In genomic region chr12:107355004-107355565, GRCh38 we compare ENCODE assay signal across 16 cellular contexts.
"Had no signal": no experiment of that assay in that cellular context is flagged by ENCODE, and none has a peak within 500 bp of the region (broad histone marks: within the 10 kb centered on the region; RNA-seq: fewer than 3 reads in every experiment).

No MANE protein-coding gene starts in this region.

- H3K4me3 Mint-ChIP-seq: activated CD4-positive, alpha-beta memory T cell treated with anti-CD3 and anti-CD28 coated beads, Interleukin-2, amount 10 ng/mL, durations not matched to agents 7 days and 5 days; activated CD8-positive, alpha-beta memory T cell treated with anti-CD3 and anti-CD28 coated beads, Interleukin-2, amount 10 ng/mL, durations not matched to agents 7 days and 5 days; activated naive CD4-positive, alpha-beta T cell treated with anti-CD3 and anti-CD28 coated beads, Interleukin-2, amount 10 ng/mL, durations not matched to agents 7 days and 5 days; activated T-cell treated with anti-CD3 and anti-CD28 coated beads, Interleukin-2, amount 50 U/mL, for 24 hours; mesothelial cell of epicardium; neural crest cell; T-helper 2 cell treated with Interferon-gamma antibody and Interleukin-4, amounts not matched to agents 5 μg/mL and 100 μg/mL, for 36 hours; WTC11 had no signal

- H3K9me3 Mint-ChIP-seq: activated CD4-positive, alpha-beta memory T cell treated with anti-CD3 and anti-CD28 coated beads, Interleukin-2, amount 10 ng/mL, durations not matched to agents 7 days and 5 days; activated naive CD4-positive, alpha-beta T cell treated with anti-CD3 and anti-CD28 coated beads, Interleukin-2, amount 10 ng/mL, durations not matched to agents 7 days and 5 days; activated T-cell treated with anti-CD3 and anti-CD28 coated beads, Interleukin-2, amount 50 U/mL, for 24 hours; T-helper 2 cell treated with Interferon-gamma antibody and Interleukin-4, amounts not matched to agents 5 μg/mL and 100 μg/mL, for 36 hours had no signal

- H3K27me3 Mint-ChIP-seq: activated CD4-positive, alpha-beta memory T cell treated with anti-CD3 and anti-CD28 coated beads, Interleukin-2, amount 10 ng/mL, durations not matched to agents 7 days and 5 days; activated naive CD4-positive, alpha-beta T cell treated with anti-CD3 and anti-CD28 coated beads, Interleukin-2, amount 10 ng/mL, durations not matched to agents 7 days and 5 days; activated T-cell treated with anti-CD3 and anti-CD28 coated beads, Interleukin-2, amount 50 U/mL, for 24 hours had no signal

- H3K27ac Mint-ChIP-seq: activated CD4-positive, alpha-beta memory T cell treated with anti-CD3 and anti-CD28 coated beads, Interleukin-2, amount 10 ng/mL, durations not matched to agents 7 days and 5 days; activated CD8-positive, alpha-beta memory T cell treated with anti-CD3 and anti-CD28 coated beads, Interleukin-2, amount 10 ng/mL, durations not matched to agents 7 days and 5 days; activated naive CD4-positive, alpha-beta T cell treated with anti-CD3 and anti-CD28 coated beads, Interleukin-2, amount 10 ng/mL, durations not matched to agents 7 days and 5 days; activated T-cell treated with anti-CD3 and anti-CD28 coated beads, Interleukin-2, amount 50 U/mL, for 24 hours; mesothelial cell of epicardium; T-helper 2 cell treated with Interferon-gamma antibody and Interleukin-4, amounts not matched to agents 5 μg/mL and 100 μg/mL, for 36 hours; WTC11 had no signal

- H3K4me3 ChIP-seq: lung, thyroid gland, uterus had no signal

- H3K9me3 ChIP-seq: thyroid gland, uterus had no signal

- H3K4me1 Mint-ChIP-seq: mesothelial cell of epicardium, neural crest cell, WTC11 had no signal

- DNase-seq: activated CD4-positive, alpha-beta memory T cell treated with anti-CD3 and anti-CD28 coated beads, Interleukin-2, amount 10 ng/mL, durations not matched to agents 7 days and 5 days; activated CD4-positive, alpha-beta T cell treated with anti-CD3 and anti-CD28 coated beads for 4 hours; activated CD8-positive, alpha-beta memory T cell treated with anti-CD3 and anti-CD28 coated beads, Interleukin-2, amount 10 ng/mL, durations not matched to agents 7 days and 5 days; activated naive CD4-positive, alpha-beta T cell treated with anti-CD3 and anti-CD28 coated beads, Interleukin-2, amount 10 ng/mL, durations not matched to agents 7 days and 5 days; activated T-cell treated with anti-CD3 and anti-CD28 coated beads, Interleukin-2, amount 50 U/mL, for 24 hours; effector CD4-positive, alpha-beta T cell; stimulated activated CD4-positive, alpha-beta T cell treated with anti-CD3 and anti-CD28 coated beads, Interleukin-2, amount 100 ng/mL, for 24 hours; stimulated activated naive CD4-positive, alpha-beta T cell treated with Interleukin-2 at 50 U/mL for 16 hours; thyroid gland; uterus had no signal

- H3K27me3 ChIP-seq: thyroid gland, uterus had no signal

- H3K36me3 Mint-ChIP-seq: mesothelial cell of epicardium had no signal

- H3K36me3 ChIP-seq: thyroid gland, uterus had no signal

- H3K4me1 ChIP-seq: uterus had no signal

- H3K27ac ChIP-seq: uterus had no signal

- ATAC-seq: activated CD8-positive, alpha-beta memory T cell treated with anti-CD3 and anti-CD28 coated beads, Interleukin-2, amount 10 ng/mL, durations not matched to agents 7 days and 5 days; left lobe of liver; WTC11 had no signal
